ENCODE assay signal across 10 cellular contexts in genomic region chr16:79752421-79752820, GRCh38.
"Had no signal": no experiment of that assay in that cellular context is flagged by ENCODE, and none has a peak within 500 bp of the region (broad histone marks: within the 10 kb centered on the region; RNA-seq: fewer than 3 reads in every experiment).

No MANE protein-coding gene starts in this region.

- H3K9me3 Mint-ChIP-seq: activated CD8-positive, alpha-beta T cell treated with anti-CD3 and anti-CD28 coated beads for 36 hours; immature natural killer cell had no signal

- H3K27ac Mint-ChIP-seq: activated CD8-positive, alpha-beta T cell treated with anti-CD3 and anti-CD28 coated beads for 36 hours; immature natural killer cell; stimulated activated naive CD8-positive, alpha-beta T cell treated with anti-CD3 and anti-CD28 coated beads, Interleukin-15, Interleukin-2, amounts not matched to agents 100 ng/mL and 50 ng/mL, for 24 hours had no signal

- H3K27me3 ChIP-seq: pancreas, thyroid gland had no signal

- DNase-seq: activated CD8-positive, alpha-beta memory T cell treated with anti-CD3 and anti-CD28 coated beads, Interleukin-2, amount 50 U/mL, for 4 hours; activated CD8-positive, alpha-beta T cell treated with anti-CD3 and anti-CD28 coated beads for 36 hours; immature natural killer cell; stimulated activated CD4-positive, alpha-beta T cell treated with anti-CD3 and anti-CD28 coated beads, Interleukin-15, amount 100 ng/mL, for 24 hours; stimulated activated CD4-positive, alpha-beta T cell treated with anti-CD3 and anti-CD28 coated beads, Interleukin-4, amount 100 ng/mL, for 24 hours; T-helper 1 cell; thyroid gland had no signal

- H3K27ac ChIP-seq: pancreas, thyroid gland had no signal

- H3K4me3 ChIP-seq: pancreas, thyroid gland had no signal

- H3K4me1 ChIP-seq: pancreas, thyroid gland had no signal

- H3K36me3 ChIP-seq: pancreas, thyroid gland had no signal

- H3K4me1 Mint-ChIP-seq: neural crest cell had no signal

- H3K4me3 Mint-ChIP-seq: activated CD8-positive, alpha-beta T cell treated with anti-CD3 and anti-CD28 coated beads for 36 hours; immature natural killer cell; neural crest cell; stimulated activated naive CD8-positive, alpha-beta T cell treated with anti-CD3 and anti-CD28 coated beads, Interleukin-15, Interleukin-2, amounts not matched to agents 100 ng/mL and 50 ng/mL, for 24 hours had no signal

- H3K9me3 ChIP-seq: pancreas, thyroid gland had no signal
